Comparison of ENCODE assay signal across 27 cellular contexts in the genomic region with DNA sequence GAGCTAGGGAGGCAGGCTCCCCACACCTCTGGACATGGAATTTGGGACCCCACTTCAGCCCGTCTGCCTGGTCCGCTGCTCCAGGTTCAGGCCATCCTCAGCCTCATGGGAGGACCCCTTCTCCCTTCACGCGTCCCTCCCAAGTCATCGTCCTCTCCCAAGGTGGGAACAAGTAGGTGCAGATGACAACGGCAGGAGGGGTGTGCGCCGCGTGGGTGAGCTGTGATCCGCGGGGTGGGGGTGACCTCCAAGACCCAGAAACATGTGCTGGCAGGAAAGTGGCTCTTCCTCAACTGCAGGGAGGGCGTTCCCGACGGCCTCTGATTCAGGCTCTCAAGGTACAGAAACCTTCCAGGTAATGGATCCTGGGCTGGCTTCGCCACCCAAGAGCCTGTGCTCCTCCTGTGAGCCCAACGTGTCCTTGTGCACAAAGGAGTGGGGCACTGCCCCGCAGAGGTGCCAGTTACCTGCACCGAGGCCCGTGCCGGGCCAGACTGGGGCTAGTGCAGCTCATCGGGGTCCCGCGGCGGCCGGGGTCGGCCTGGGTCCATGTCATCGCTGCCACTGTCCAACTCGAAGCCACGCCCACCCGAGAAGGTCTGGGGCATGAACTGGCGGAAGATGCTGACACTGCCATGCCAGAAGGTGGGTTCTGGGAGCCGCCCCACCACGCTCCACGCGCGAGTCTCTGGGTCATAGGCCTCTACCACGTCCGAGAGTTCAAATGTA. TPM values are rescaled to one million over a fixed set of nuclear protein-coding genes. Genes with fewer than 3 reads are reported as not detected.
"Had no signal": no experiment of that assay in that cellular context is flagged by ENCODE, and none has a peak within 500 bp of the region (broad histone marks: within the 10 kb centered on the region; RNA-seq: fewer than 3 reads in every experiment).

No MANE protein-coding gene starts in this region.

- H3K4me1 Mint-ChIP-seq: neural crest cell had no signal

- H3K36me3 ChIP-seq: breast epithelium had no signal

- DNase-seq: activated CD4-positive, alpha-beta T cell treated with anti-CD3 and anti-CD28 coated beads for 48 hours; activated CD4-positive, CD25-positive, alpha-beta regulatory T cell; activated naive CD4-positive, alpha-beta T cell treated with Interleukin-2 at 50 U/mL for 16 hours; cerebellar nuclear complex; effector CD4-positive, alpha-beta T cell; kidney glomerular epithelial cell; mucosa of descending colon; naive B cell; pancreas; SK-N-SH; stimulated activated CD4-positive, alpha-beta T cell treated with anti-CD3 and anti-CD28 coated beads, Interleukin-12 subunit alpha, Interleukin-12 subunit beta, amount 100 ng/mL, for 4 hours; stimulated activated CD4-positive, alpha-beta T cell treated with anti-CD3 and anti-CD28 coated beads, Interleukin-1b, Interleukin-23, amount 100 ng/mL, for 48 hours; stimulated activated CD8-positive, alpha-beta memory T cell treated with anti-CD3 and anti-CD28 coated beads, Interleukin-4, amount 100 ng/mL, for 48 hours; stimulated activated naive CD4-positive, alpha-beta T cell treated with Interleukin-2 at 50 U/mL for 16 hours; substantia nigra; T-cell; transverse colon had no signal

- H3K4me2 ChIP-seq: SK-N-SH had no signal

- H3K27me3 Mint-ChIP-seq: memory B cell, naive B cell, T-cell had no signal

- H3K27me3 ChIP-seq: breast epithelium, gastroesophageal sphincter, heart left ventricle, pancreas, transverse colon, vagina had no signal

- H3K4me3 Mint-ChIP-seq: activated T-helper 1 cell treated with anti-CD3 and anti-CD28 coated beads, Interleukin-12 subunit alpha, Interleukin-12 subunit beta, Interleukin-2, Interleukin-4 antibody, amounts not matched to agents 30 ng/mL and 10 ng/mL and 1 ng/mL, durations not matched to agents 14 hours and 24 hours and 36 hours; memory B cell; naive B cell; T-cell had no signal

- H3K27ac Mint-ChIP-seq: activated T-helper 1 cell treated with anti-CD3 and anti-CD28 coated beads, Interleukin-12 subunit alpha, Interleukin-12 subunit beta, Interleukin-2, Interleukin-4 antibody, amounts not matched to agents 30 ng/mL and 10 ng/mL and 1 ng/mL, durations not matched to agents 14 hours and 24 hours and 36 hours; memory B cell; naive B cell; T-cell had no signal

- H3K27ac ChIP-seq: breast epithelium, pancreas, transverse colon, vagina had no signal

- H3K36me3 Mint-ChIP-seq: naive B cell had no signal

- H3K9me2 ChIP-seq: SK-N-SH had no signal

- H3K9me3 Mint-ChIP-seq: activated T-helper 1 cell treated with anti-CD3 and anti-CD28 coated beads, Interleukin-12 subunit alpha, Interleukin-12 subunit beta, Interleukin-2, Interleukin-4 antibody, amounts not matched to agents 30 ng/mL and 10 ng/mL and 1 ng/mL, durations not matched to agents 14 hours and 24 hours and 36 hours; memory B cell; naive B cell; neural crest cell; T-cell had no signal

- H3K9me3 ChIP-seq: breast epithelium, gastroesophageal sphincter, heart left ventricle, mucosa of descending colon, pancreas, SK-N-SH, transverse colon, vagina had no signal

- FAIRE-seq: astrocyte, pancreas had no signal

- H3K4me3 ChIP-seq: breast epithelium, gastroesophageal sphincter, heart left ventricle, mucosa of descending colon, pancreas, transverse colon, vagina had no signal

- ATAC-seq: gastroesophageal sphincter, mucosa of descending colon, pancreas, T-cell had no signal

- H3K9ac ChIP-seq: SK-N-SH had no signal

RNA-seq across cellular contexts. Expression of a gene that starts 37.9 kb away (rescaled TPM):
- total RNA-seq: activated T-helper 1 cell treated with anti-CD3 and anti-CD28 coated beads, Interleukin-12 subunit alpha, Interleukin-12 subunit beta, Interleukin-2, Interleukin-4 antibody, amounts not matched to agents 30 ng/mL and 10 ng/mL and 1 ng/mL, durations not matched to agents 14 hours and 24 hours and 36 hours; astrocyte; gastroesophageal sphincter; heart left ventricle; left ventricle myocardium superior; neural crest cell; pancreas; renal cortical epithelial cell; T-cell; vagina had no signal
- polyA plus RNA-seq: heart left ventricle, pancreas, SK-N-SH had no signal
